ENCODE assay signal across 8 cellular contexts in genomic region chr5:143229426-143229895, GRCh38.
DNase-seq lines count a peak whose midpoint lies in the region; ATAC-seq and TF ChIP-seq lines count a peak whose summit lies in the region.
"Had no signal": no experiment of that assay in that cellular context is flagged by ENCODE, and none has a peak within 500 bp of the region (broad histone marks: within the 10 kb centered on the region; RNA-seq: fewer than 3 reads in every experiment).

No MANE protein-coding gene starts in this region.

- CTCF ChIA-PET in activated B cell treated with CpG ODN at 0.5 μM for 24 hours (lab: Charles Lee): no interaction called here

- H3K9ac ChIP-seq in neuronal stem cell (ENCODE audit: low read depth, low read length, poor library complexity): no peak overlapping the region

- no peak overlapping the region for H3K4ac ChIP-seq in neuronal stem cell (ENCODE audit: low read length)

- no peak overlapping the region for H3K4me3 ChIP-seq in neuronal stem cell (ENCODE audit: low read length in 2 of 2)
- H3K4me3 ChIP-seq in testis: no peak overlapping the region
- H3K4me3 ChIP-seq: SK-N-MC had no signal

- no peak overlapping the region for H3K27ac Mint-ChIP-seq in activated B cell treated with CpG ODN at 0.5 μM for 24 hours

- no peak overlapping the region for H3K4me2 ChIP-seq in neuronal stem cell (ENCODE audit: insufficient read depth, low read length, poor library complexity, severe bottlenecking)

- no peak overlapping the region for H2BK12ac ChIP-seq in neuronal stem cell (ENCODE audit: low read length)

- no peak overlapping the region for H3K23ac ChIP-seq in neuronal stem cell (ENCODE audit: low read depth, low read length, poor library complexity)

- intact Hi-C loops in activated B cell treated with CpG ODN at 0.5 μM for 24 hours (cut with micrococcal nuclease): no loop called here
- intact Hi-C loops in testis (cut with DNase I; ENCODE audit: low total_unique reads): no loop called here

- DNase-seq in activated B cell treated with CpG ODN at 0.5 μM for 24 hours: no peak
- no peak for DNase-seq in neuronal stem cell (ENCODE audit: low spot score)
- DNase-seq in ACHN: no peak
- DNase-seq in GM03348 (ENCODE audit: low spot score): no peak
- DNase-seq in testis: no peak

- WGBS in neuronal stem cell (ENCODE audit: extremely low coverage in 2 of 2, insufficient read length in 2 of 2, insufficient replicate concordance in 1 of 2), 2 donors: no CpG with 5 or more reads among the region's 8 CpGs
- 74 to 78% methylated on average over 8 of the region's 8 CpGs for WGBS in testis, 2 donors

- H4K8ac ChIP-seq in neuronal stem cell (ENCODE audit: low read depth, low read length): no peak overlapping the region

- H3K27ac ChIP-seq in neuronal stem cell (replicated peaks; ENCODE audit: low read length): no peak overlapping the region
- H3K27ac ChIP-seq in testis: no peak overlapping the region
- H3K27ac ChIP-seq: SK-N-MC had no signal

- no peak overlapping the region for H3K18ac ChIP-seq in neuronal stem cell (ENCODE audit: low read length)

- no peaks in the 10 kb centered on the region for H3K79me1 ChIP-seq in neuronal stem cell (ENCODE audit: low read depth, low read length)

- H3K14ac ChIP-seq in neuronal stem cell (ENCODE audit: low read length): no peak overlapping the region

- peak overlapping the region; percentile 33 for H3K4me3 Mint-ChIP-seq in activated B cell treated with CpG ODN at 0.5 μM for 24 hours

- in situ Hi-C loops in ACHN (cut with HindIII; ENCODE audit: low pct_ligation_motif_present, low pct_unique_long_range_greater_than_20kb, low sequenced_read_pairs): no loop called here

- peaks cover 1% of the 10 kb centered on the region for H3K27me3 Mint-ChIP-seq in activated B cell treated with CpG ODN at 0.5 μM for 24 hours

- H2BK5ac ChIP-seq in neuronal stem cell (ENCODE audit: low read length): no peak overlapping the region

- peaks cover 0 to 4% of the 10 kb centered on the region in 2 donors for H3K4me1 ChIP-seq in neuronal stem cell (ENCODE audit: control insufficient read depth in 2 of 2, insufficient read depth in 1 of 2, low read depth in 1 of 2, low read length in 2 of 2)
- H3K4me1 ChIP-seq in testis: no peaks in the 10 kb centered on the region

- no peak overlapping the region for H2BK120ac ChIP-seq in neuronal stem cell (ENCODE audit: low read depth, low read length)

- peaks cover 20% of the 10 kb centered on the region for H3K4me1 Mint-ChIP-seq in activated B cell treated with CpG ODN at 0.5 μM for 24 hours

- TF ChIP-seq POLR2A in testis (IDR thresholded peaks at IDR 0.05): no peak

- no peaks in the 10 kb centered on the region for H3K36me3 ChIP-seq in neuronal stem cell (replicated peaks in 1 of 2; ENCODE audit: control insufficient read depth in 2 of 2, insufficient read depth in 2 of 2, low read length in 2 of 2)
- no peaks in the 10 kb centered on the region for H3K36me3 ChIP-seq in testis (ENCODE audit: low read depth, missing control alignments)

- H3K27me3 ChIP-seq in neuronal stem cell (ENCODE audit: control insufficient read depth in 3 of 3, insufficient read depth in 3 of 3, low read depth in 1 of 3, low read length in 3 of 3) (no peaks in the 10 kb centered on the region), testis (no peaks in the 10 kb centered on the region)

- no peaks in the 10 kb centered on the region for H3K9me3 Mint-ChIP-seq in activated B cell treated with CpG ODN at 0.5 μM for 24 hours

- POLR2A ChIA-PET in activated B cell treated with CpG ODN at 0.5 μM for 24 hours (lab: Charles Lee): no interaction called here

- H3K36me3 Mint-ChIP-seq in activated B cell treated with CpG ODN at 0.5 μM for 24 hours (ENCODE audit: low read depth): no peaks in the 10 kb centered on the region

- no peak for TF ChIP-seq CTCF in activated B cell treated with CpG ODN at 0.5 μM for 24 hours (IDR thresholded peaks at IDR 0.05)
- no peak for TF ChIP-seq CTCF in testis (IDR thresholded peaks at IDR 0.05)

- H2AK5ac ChIP-seq in neuronal stem cell (ENCODE audit: low read depth, low read length): peak overlapping the region; percentile 12

- peak overlapping the region; percentile 40 for H4K91ac ChIP-seq in neuronal stem cell (ENCODE audit: low read depth, low read length, poor library complexity)

- peak; percentile 40 for ATAC-seq in GM19324 (IDR thresholded peaks at IDR 0.05; ENCODE audit: low FRiP score, unreplicated experiment)
- peak; percentile 41 for ATAC-seq in HG02943 (IDR thresholded peaks at IDR 0.05; ENCODE audit: low read depth, unreplicated experiment)
- ATAC-seq in activated B cell treated with CpG ODN at 0.5 μM for 24 hours (ENCODE audit: low read depth): peak; percentile 47

- no peak overlapping the region for H2BK15ac ChIP-seq in neuronal stem cell (ENCODE audit: low read length)

- no peaks in the 10 kb centered on the region for H3K9me3 ChIP-seq in neuronal stem cell (replicated peaks in 1 of 2; ENCODE audit: control insufficient read depth in 2 of 2, insufficient read depth in 1 of 2, low read depth in 1 of 2, low read length in 2 of 2)
- H3K9me3 ChIP-seq in testis: no peaks in the 10 kb centered on the region

- H2AFZ ChIP-seq in neuronal stem cell (ENCODE audit: low read length): no peak overlapping the region
